8 cellular contexts compared by ENCODE assay signal in genomic region chr22:22955866-22956535, GRCh38.
DNase-seq lines count a peak whose midpoint lies in the region; ATAC-seq and TF ChIP-seq lines count a peak whose summit lies in the region.

No MANE protein-coding gene starts in this region.

- DNase-seq in Daoy (ENCODE audit: low read depth) (peak; percentile 55), M059J (ENCODE audit: low read depth) (peak; percentile 50), T follicular helper cell (ENCODE audit: low read depth) (peak; percentile 51), amygdala (lab: John Stamatoyannopoulos, UW) (peak in 45 of 56 donors; percentile 11 to 83 (median 46)), right atrium auricular region (ENCODE audit: low spot score) (peak; percentile 69), sigmoid colon (peak; percentile 79)

- H3K27ac ChIP-seq in right atrium auricular region (no peak overlapping the region), sigmoid colon (no peak overlapping the region)

- ATAC-seq in HG03135 (IDR thresholded peaks at IDR 0.05; ENCODE audit: unreplicated experiment): no peak
- no peak for ATAC-seq in GM18909 (IDR thresholded peaks at IDR 0.05; ENCODE audit: poor library complexity, unreplicated experiment)

- peak; percentile 61 to 91 for TF ChIP-seq CTCF in right atrium auricular region (IDR thresholded peaks at IDR 0.05)
- TF ChIP-seq CTCF in sigmoid colon (IDR thresholded peaks at IDR 0.05): peak; percentile 61 to 75 (median 69)

- TF ChIP-seq EP300 in sigmoid colon (IDR thresholded peaks at IDR 0.05): no peak

- no peaks in the 10 kb centered on the region for H3K36me3 ChIP-seq in right atrium auricular region
- H3K36me3 ChIP-seq in sigmoid colon: no peaks in the 10 kb centered on the region

- no peak for TF ChIP-seq POLR2A in sigmoid colon (IDR thresholded peaks at IDR 0.05)

- WGBS in sigmoid colon, 2 donors: 22 to 23% methylated on average over 8 of the region's 8 CpGs

- H3K9me3 ChIP-seq in right atrium auricular region: peaks cover 0 to under 1% of the 10 kb centered on the region in 2 donors
- peaks cover 0 to 3% (median 0%) of the 10 kb centered on the region in 4 donors for H3K9me3 ChIP-seq in sigmoid colon

- H3K4me3 ChIP-seq in right atrium auricular region (no peak overlapping the region), sigmoid colon (no peak overlapping the region)

- H3K27me3 ChIP-seq in right atrium auricular region (no peaks in the 10 kb centered on the region), sigmoid colon (peaks cover 0 to 35% (median 0%) of the 10 kb centered on the region in 3 donors)

- H3K4me1 ChIP-seq in right atrium auricular region (no peaks in the 10 kb centered on the region), sigmoid colon (no peaks in the 10 kb centered on the region)

- intact Hi-C loops in sigmoid colon (cut with DNase I): loop anchor here (5.0 to 10.0 kb wide), 4 partner anchors 109 to 494 kb away; no protein-coding TSS in a partner anchor
